4 cellular contexts compared by ENCODE assay signal in genomic region chr16:80828495-80828894, GRCh38.
"Had no signal": no experiment of that assay in that cellular context is flagged by ENCODE, and none has a peak within 500 bp of the region (broad histone marks: within the 10 kb centered on the region; RNA-seq: fewer than 3 reads in every experiment).

No MANE protein-coding gene starts in this region.

- DNase-seq: H9, HCEC 1CT had no signal

- ATAC-seq: GM23338 had no signal

- H3K36me3 Mint-ChIP-seq: IgD-negative memory B cell had no signal

- H3K4me3 Mint-ChIP-seq: GM23338, H9, IgD-negative memory B cell had no signal

- H3K27ac Mint-ChIP-seq: GM23338, H9, IgD-negative memory B cell had no signal

- H3K9me3 Mint-ChIP-seq: GM23338, H9, IgD-negative memory B cell had no signal

- H3K4me1 Mint-ChIP-seq: GM23338, H9, IgD-negative memory B cell had no signal

- H3K4me3 ChIP-seq: GM23338 had no signal
